8 cellular contexts compared by ENCODE assay signal in the genomic region with DNA sequence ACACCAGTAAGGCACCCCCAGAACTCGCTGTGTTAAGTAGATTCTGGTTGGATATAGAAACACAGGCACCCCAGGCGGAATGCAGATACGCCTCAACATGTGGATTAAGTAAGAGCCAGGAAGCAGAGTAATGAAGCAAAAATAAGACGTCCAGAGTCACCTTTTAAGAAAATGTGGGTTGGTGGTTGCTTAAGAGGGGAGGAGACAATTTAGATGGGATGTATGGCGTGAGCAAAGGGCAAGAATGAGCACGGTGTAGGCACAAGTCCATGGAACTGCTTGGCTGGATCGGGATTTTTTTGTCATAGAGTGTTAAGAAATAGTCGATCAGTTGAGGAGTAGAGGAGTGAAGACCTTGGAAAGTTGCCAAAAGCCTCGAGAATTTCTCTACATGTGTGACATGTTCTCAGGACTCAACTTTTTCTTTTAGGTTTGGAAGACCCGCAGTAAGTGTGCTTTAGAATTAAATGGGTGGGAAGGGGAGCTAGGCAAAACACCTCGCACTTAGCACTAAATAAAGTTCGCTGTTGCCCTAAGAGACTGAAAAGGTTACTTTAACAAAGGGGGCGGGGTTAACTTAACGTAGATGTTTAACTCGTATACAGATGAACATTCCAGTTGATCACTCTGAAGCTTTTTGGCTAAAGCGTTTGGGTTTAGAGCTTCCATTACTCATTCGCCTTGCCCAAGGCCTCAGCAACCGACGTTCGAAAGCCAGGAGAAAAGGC. TPM values are rescaled to one million over a fixed set of nuclear protein-coding genes. Genes with fewer than 3 reads are reported as not detected.
A peak's percentile ranks its signal among the peaks of the same experiment; 100 is the strongest.
DNase-seq lines count a peak whose midpoint lies in the region; ATAC-seq, FAIRE-seq and TF ChIP-seq lines count a peak whose summit lies in the region.

No MANE protein-coding gene starts in this region.

- in situ Hi-C loops in GM13976 (cut with MboI; ENCODE audit: low sequenced_read_pairs, unreplicated experiment), result loop anchor here (10.0 to 25.0 kb wide), 2 partner anchors 144 to 321 kb away; no protein-coding TSS in a partner anchor

- DNase-seq in HFF-Myc (ENCODE audit: extremely low read depth, low read depth), result no peak
- DNase-seq in activated T-helper 1 cell treated with anti-CD3 and anti-CD28 coated beads, Interleukin-12 subunit alpha, Interleukin-12 subunit beta, Interleukin-2, Interleukin-4 antibody, amounts not matched to agents 30 ng/mL and 10 ng/mL and 1 ng/mL, durations not matched to agents 14 hours and 24 hours and 36 hours (ENCODE audit: low spot score), result no peak
- no peak for DNase-seq in kidney
- no peak for DNase-seq in suprapubic skin (ENCODE audit: low spot score in 2 of 2)
- DNase-seq in GM13976 (ENCODE audit: low spot score), result no peak

- no peak for TF ChIP-seq POLR2A in suprapubic skin (IDR thresholded peaks at IDR 0.05)

- peak overlapping the region; percentile 13 to 79 for H3K9ac ChIP-seq in kidney (ENCODE audit: low read length in 2 of 2)

- H3K4me1 Mint-ChIP-seq in activated T-helper 1 cell treated with anti-CD3 and anti-CD28 coated beads, Interleukin-12 subunit alpha, Interleukin-12 subunit beta, Interleukin-2, Interleukin-4 antibody, amounts not matched to agents 30 ng/mL and 10 ng/mL and 1 ng/mL, durations not matched to agents 14 hours and 24 hours and 36 hours (ENCODE audit: low read depth), result peaks cover 29% of the 10 kb centered on the region

- WGBS in suprapubic skin, result 25% methylated on average over 20 of the region's 20 CpGs

- TF ChIP-seq CTCF in HFF-Myc (IDR thresholded peaks at IDR 0.05; ENCODE audit: low read depth, low read length, missing control alignments) (no peak), kidney (IDR thresholded peaks at IDR 0.05; ENCODE audit: borderline replicate concordance, extremely low read depth, insufficient read depth) (no peak), suprapubic skin (IDR thresholded peaks at IDR 0.05) (no peak), GM13976 (IDR thresholded peaks at IDR 0.05; ENCODE audit: borderline replicate concordance, control extremely low read depth, extremely low read depth, insufficient read depth, missing control alignments) (no peak)

- H3K4me1 ChIP-seq in ACC112 (ENCODE audit: control insufficient read depth, insufficient read depth, low read length, unreplicated experiment), result peaks cover 20% of the 10 kb centered on the region
- H3K4me1 ChIP-seq in kidney (ENCODE audit: control insufficient read depth in 1 of 2, insufficient read depth in 1 of 2, low read depth in 1 of 2, low read length in 2 of 2), result peaks cover 0 to 3% of the 10 kb centered on the region in 2 donors
- peaks cover 36% of the 10 kb centered on the region for H3K4me1 ChIP-seq in suprapubic skin

- peak overlapping the region; percentile 100 for H3K27ac Mint-ChIP-seq in activated T-helper 1 cell treated with anti-CD3 and anti-CD28 coated beads, Interleukin-12 subunit alpha, Interleukin-12 subunit beta, Interleukin-2, Interleukin-4 antibody, amounts not matched to agents 30 ng/mL and 10 ng/mL and 1 ng/mL, durations not matched to agents 14 hours and 24 hours and 36 hours

- H3K9me3 ChIP-seq in kidney (ENCODE audit: control insufficient read depth in 1 of 2, low read length in 2 of 2) (no peaks in the 10 kb centered on the region), suprapubic skin (no peaks in the 10 kb centered on the region)

- peak overlapping the region; percentile 99 for H3K4me3 Mint-ChIP-seq in activated T-helper 1 cell treated with anti-CD3 and anti-CD28 coated beads, Interleukin-12 subunit alpha, Interleukin-12 subunit beta, Interleukin-2, Interleukin-4 antibody, amounts not matched to agents 30 ng/mL and 10 ng/mL and 1 ng/mL, durations not matched to agents 14 hours and 24 hours and 36 hours

- H3K27ac ChIP-seq in ACC112 (ENCODE audit: low read depth, low read length), result peak overlapping the region; percentile 70
- H3K27ac ChIP-seq in kidney (ENCODE audit: low read depth in 2 of 2, low read length in 2 of 2), result peak overlapping the region; percentile 79 to 94
- H3K27ac ChIP-seq in suprapubic skin, result peak overlapping the region; percentile 98

- H2AFZ ChIP-seq in ACC112 (ENCODE audit: low read length, unreplicated experiment), result peak overlapping the region; percentile 87

- H3K27me3 ChIP-seq in ACC112 (ENCODE audit: insufficient read depth, low read length) (no peaks in the 10 kb centered on the region), suprapubic skin (no peaks in the 10 kb centered on the region)

- ATAC-seq in HG03159 (IDR thresholded peaks at IDR 0.05; ENCODE audit: unreplicated experiment) (no peak), HG03095 (IDR thresholded peaks at IDR 0.05; ENCODE audit: unreplicated experiment) (no peak)

- H3K79me2 ChIP-seq in ACC112 (ENCODE audit: control insufficient read depth, insufficient read depth, low read length, unreplicated experiment), result peaks cover 32% of the 10 kb centered on the region

- peaks cover 27% of the 10 kb centered on the region for H3K36me3 Mint-ChIP-seq in activated T-helper 1 cell treated with anti-CD3 and anti-CD28 coated beads, Interleukin-12 subunit alpha, Interleukin-12 subunit beta, Interleukin-2, Interleukin-4 antibody, amounts not matched to agents 30 ng/mL and 10 ng/mL and 1 ng/mL, durations not matched to agents 14 hours and 24 hours and 36 hours (ENCODE audit: low read depth)

- H3K9me3 Mint-ChIP-seq in activated T-helper 1 cell treated with anti-CD3 and anti-CD28 coated beads, Interleukin-12 subunit alpha, Interleukin-12 subunit beta, Interleukin-2, Interleukin-4 antibody, amounts not matched to agents 30 ng/mL and 10 ng/mL and 1 ng/mL, durations not matched to agents 14 hours and 24 hours and 36 hours, result peaks cover 4% of the 10 kb centered on the region

- H3K4me3 ChIP-seq in ACC112 (ENCODE audit: low read depth, low read length) (peak overlapping the region; percentile 82), HFF-Myc (replicated peaks; ENCODE audit: low read depth, low read length) (peak overlapping the region; percentile 72), kidney (ENCODE audit: low read length in 2 of 2) (peak overlapping the region; percentile 72 to 78), suprapubic skin (peak overlapping the region; percentile 96)

- H3K36me3 ChIP-seq in ACC112 (ENCODE audit: insufficient read depth, low read length) (no peaks in the 10 kb centered on the region), kidney (ENCODE audit: control insufficient read depth in 1 of 2, insufficient read depth in 2 of 2, low read length in 2 of 2) (no peaks in the 10 kb centered on the region), suprapubic skin (no peaks in the 10 kb centered on the region)

- intact Hi-C loops in activated T-helper 1 cell treated with anti-CD3 and anti-CD28 coated beads, Interleukin-12 subunit alpha, Interleukin-12 subunit beta, Interleukin-2, Interleukin-4 antibody, amounts not matched to agents 30 ng/mL and 10 ng/mL and 1 ng/mL, durations not matched to agents 14 hours and 24 hours and 36 hours (cut with micrococcal nuclease), result loop anchor here (2.0 to 5.0 kb wide), 7 partner anchors 179 to 1271 kb away; a partner anchor contains a TSS
- intact Hi-C loops in kidney (cut with DNase I), result no loop called here

- FAIRE-seq in kidney (lab: Jason Lieb, UNC), result no peak

- peak; percentile 38 for TF ChIP-seq EP300 in suprapubic skin (IDR thresholded peaks at IDR 0.05)

- H3K27me3 Mint-ChIP-seq in activated T-helper 1 cell treated with anti-CD3 and anti-CD28 coated beads, Interleukin-12 subunit alpha, Interleukin-12 subunit beta, Interleukin-2, Interleukin-4 antibody, amounts not matched to agents 30 ng/mL and 10 ng/mL and 1 ng/mL, durations not matched to agents 14 hours and 24 hours and 36 hours (ENCODE audit: insufficient read depth), result no peaks in the 10 kb centered on the region

RNA-seq across cellular contexts. Expression of a gene that starts 0.7 kb away (rescaled TPM):
- 32.4 and 32.5 TPM in 2 replicates for total RNA-seq in activated T-helper 1 cell treated with anti-CD3 and anti-CD28 coated beads, Interleukin-12 subunit alpha, Interleukin-12 subunit beta, Interleukin-2, Interleukin-4 antibody, amounts not matched to agents 30 ng/mL and 10 ng/mL and 1 ng/mL, durations not matched to agents 14 hours and 24 hours and 36 hours
- total RNA-seq in kidney, result 36.7 TPM
- 5.4 TPM for polyA plus RNA-seq in kidney (ENCODE audit: insufficient read depth, low read depth, low replicate concordance)
- total RNA-seq in suprapubic skin, result 10 to 100 TPM; 14.1 to 20.3 (median 16.5) TPM
